2 cellular contexts compared by ENCODE assay signal in the genomic region with DNA sequence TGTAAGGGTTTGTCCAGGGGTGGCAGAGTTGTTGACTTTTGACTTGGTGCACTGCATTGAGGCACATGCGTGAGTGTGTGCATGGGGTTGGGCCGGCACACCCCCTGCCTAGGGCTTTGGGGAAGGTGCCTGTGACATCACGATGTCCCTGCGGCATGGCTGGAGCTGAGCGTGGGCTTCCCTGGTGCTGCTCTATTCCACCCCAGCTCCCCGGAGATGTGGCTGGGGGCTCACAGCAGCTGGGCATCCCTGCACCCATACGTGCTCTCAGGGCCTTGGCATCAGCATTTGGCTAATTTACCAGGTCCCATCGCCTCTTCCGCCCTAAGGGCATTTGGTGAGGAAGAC.
TF ChIP-seq lines count a peak whose summit lies in the region.

No MANE protein-coding gene starts in this region.

TF ChIP-seq in SK-N-SH, 30 proteins besides CTCF, POLR2A, EP300 and RAD21:
- TF ChIP-seq SIN3A (IDR thresholded peaks at IDR 0.05; ENCODE audit: borderline replicate concordance, low read depth, low read length) = no peak

TF ChIP-seq in SK-N-SH treated with all-trans-retinoic acid at 6 μM for 48 hours, 23 proteins besides CTCF, POLR2A, EP300 and RAD21:
- no peak for TF ChIP-seq ISL1 (CRISPR knock-in tag; IDR thresholded peaks at IDR 0.05)
- TF ChIP-seq TOX (CRISPR knock-in tag; IDR thresholded peaks at IDR 0.05; ENCODE audit: borderline replicate concordance) = no peak
- TF ChIP-seq CSDC2 (CRISPR knock-in tag; IDR thresholded peaks at IDR 0.05) = no peak
- TF ChIP-seq BACH2 (CRISPR knock-in tag; IDR thresholded peaks at IDR 0.05; ENCODE audit: borderline replicate concordance) = no peak
- TF ChIP-seq CREB5 (CRISPR knock-in tag; IDR thresholded peaks at IDR 0.05; ENCODE audit: low read depth) = no peak
- TF ChIP-seq, protein P1, sequence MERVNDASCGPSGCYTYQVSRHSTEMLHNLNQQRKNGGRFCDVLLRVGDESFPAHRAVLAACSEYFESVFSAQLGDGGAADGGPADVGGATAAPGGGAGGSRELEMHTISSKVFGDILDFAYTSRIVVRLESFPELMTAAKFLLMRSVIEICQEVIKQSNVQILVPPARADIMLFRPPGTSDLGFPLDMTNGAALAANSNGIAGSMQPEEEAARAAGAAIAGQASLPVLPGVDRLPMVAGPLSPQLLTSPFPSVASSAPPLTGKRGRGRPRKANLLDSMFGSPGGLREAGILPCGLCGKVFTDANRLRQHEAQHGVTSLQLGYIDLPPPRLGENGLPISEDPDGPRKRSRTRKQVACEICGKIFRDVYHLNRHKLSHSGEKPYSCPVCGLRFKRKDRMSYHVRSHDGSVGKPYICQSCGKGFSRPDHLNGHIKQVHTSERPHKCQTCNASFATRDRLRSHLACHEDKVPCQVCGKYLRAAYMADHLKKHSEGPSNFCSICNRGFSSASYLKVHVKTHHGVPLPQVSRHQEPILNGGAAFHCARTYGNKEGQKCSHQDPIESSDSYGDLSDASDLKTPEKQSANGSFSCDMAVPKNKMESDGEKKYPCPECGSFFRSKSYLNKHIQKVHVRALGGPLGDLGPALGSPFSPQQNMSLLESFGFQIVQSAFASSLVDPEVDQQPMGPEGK (CRISPR knock-in tag; IDR thresholded peaks at IDR 0.05; ENCODE audit: borderline replicate concordance) = no peak
- TF ChIP-seq ZNF565 (CRISPR knock-in tag; conservative IDR thresholded peaks at IDR 0.05; ENCODE audit: low read depth) = no peak
- TF ChIP-seq ZNF70 (CRISPR knock-in tag; IDR thresholded peaks at IDR 0.05) = no peak
- no peak for TF ChIP-seq RARB (CRISPR knock-in tag; IDR thresholded peaks at IDR 0.05)
- TF ChIP-seq ZC3H10 (CRISPR knock-in tag; IDR thresholded peaks at IDR 0.05) = no peak
- no peak for TF ChIP-seq CSRNP3 (CRISPR knock-in tag; IDR thresholded peaks at IDR 0.05)
- TF ChIP-seq POU6F1 (CRISPR knock-in tag; IDR thresholded peaks at IDR 0.05; ENCODE audit: borderline replicate concordance, low read depth) = no peak
- TF ChIP-seq ESRRG (CRISPR knock-in tag; IDR thresholded peaks at IDR 0.05) = no peak
- no peak for TF ChIP-seq ZFP30 (CRISPR knock-in tag; IDR thresholded peaks at IDR 0.05)
- TF ChIP-seq, protein P2, sequence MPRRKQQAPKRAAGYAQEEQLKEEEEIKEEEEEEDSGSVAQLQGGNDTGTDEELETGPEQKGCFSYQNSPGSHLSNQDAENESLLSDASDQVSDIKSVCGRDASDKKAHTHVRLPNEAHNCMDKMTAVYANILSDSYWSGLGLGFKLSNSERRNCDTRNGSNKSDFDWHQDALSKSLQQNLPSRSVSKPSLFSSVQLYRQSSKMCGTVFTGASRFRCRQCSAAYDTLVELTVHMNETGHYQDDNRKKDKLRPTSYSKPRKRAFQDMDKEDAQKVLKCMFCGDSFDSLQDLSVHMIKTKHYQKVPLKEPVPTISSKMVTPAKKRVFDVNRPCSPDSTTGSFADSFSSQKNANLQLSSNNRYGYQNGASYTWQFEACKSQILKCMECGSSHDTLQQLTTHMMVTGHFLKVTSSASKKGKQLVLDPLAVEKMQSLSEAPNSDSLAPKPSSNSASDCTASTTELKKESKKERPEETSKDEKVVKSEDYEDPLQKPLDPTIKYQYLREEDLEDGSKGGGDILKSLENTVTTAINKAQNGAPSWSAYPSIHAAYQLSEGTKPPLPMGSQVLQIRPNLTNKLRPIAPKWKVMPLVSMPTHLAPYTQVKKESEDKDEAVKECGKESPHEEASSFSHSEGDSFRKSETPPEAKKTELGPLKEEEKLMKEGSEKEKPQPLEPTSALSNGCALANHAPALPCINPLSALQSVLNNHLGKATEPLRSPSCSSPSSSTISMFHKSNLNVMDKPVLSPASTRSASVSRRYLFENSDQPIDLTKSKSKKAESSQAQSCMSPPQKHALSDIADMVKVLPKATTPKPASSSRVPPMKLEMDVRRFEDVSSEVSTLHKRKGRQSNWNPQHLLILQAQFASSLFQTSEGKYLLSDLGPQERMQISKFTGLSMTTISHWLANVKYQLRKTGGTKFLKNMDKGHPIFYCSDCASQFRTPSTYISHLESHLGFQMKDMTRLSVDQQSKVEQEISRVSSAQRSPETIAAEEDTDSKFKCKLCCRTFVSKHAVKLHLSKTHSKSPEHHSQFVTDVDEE (CRISPR knock-in tag; IDR thresholded peaks at IDR 0.05) = no peak
- no peak for TF ChIP-seq OSR1 (CRISPR knock-in tag; IDR thresholded peaks at IDR 0.05)
- no peak for TF ChIP-seq GLIS3 (CRISPR knock-in tag; IDR thresholded peaks at IDR 0.05)
